25 cellular contexts compared by ENCODE assay signal in the genomic region with DNA sequence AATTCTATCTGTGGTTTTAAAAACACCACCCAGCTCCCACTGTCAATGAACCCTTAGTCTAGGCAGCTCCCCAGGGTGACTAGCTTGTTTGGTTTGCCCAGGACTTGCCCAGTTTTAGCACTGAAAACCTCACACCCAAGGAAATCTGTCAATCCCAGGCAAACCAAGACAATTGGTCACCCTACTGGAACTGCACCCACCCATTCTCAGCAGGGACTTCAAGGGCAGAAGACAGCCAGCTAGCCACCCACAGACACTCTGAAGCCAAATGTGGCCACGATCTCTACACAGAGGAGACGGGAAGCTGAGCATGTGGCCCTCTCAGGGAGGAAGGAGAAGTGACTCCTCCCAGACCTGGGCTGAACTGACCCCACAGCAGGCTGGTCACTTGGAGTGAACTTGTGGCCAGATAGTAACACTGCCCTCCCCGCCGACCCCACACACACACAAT.
DNase-seq lines count a peak whose midpoint lies in the region; ATAC-seq and TF ChIP-seq lines count a peak whose summit lies in the region.
"Had no signal": no experiment of that assay in that cellular context is flagged by ENCODE, and none has a peak within 500 bp of the region (broad histone marks: within the 10 kb centered on the region; RNA-seq: fewer than 3 reads in every experiment).

No MANE protein-coding gene starts in this region.

- TF ChIP-seq CTCF in mammary epithelial cell (conservative IDR thresholded peaks at IDR 0.05 in 1 of 2, IDR thresholded peaks at IDR 0.05 in 1 of 2; ENCODE audit: extremely low read depth in 1 of 2, insufficient read depth in 1 of 2, low read depth in 1 of 2, low read length in 2 of 2) (no peak), breast epithelium (IDR thresholded peaks at IDR 0.05) (no peak), RWPE2 (IDR thresholded peaks at IDR 0.05; ENCODE audit: poor library complexity, severe bottlenecking) (no peak)

- H3K9ac ChIP-seq in mammary epithelial cell (ENCODE audit: insufficient read depth, low read length), result peak overlapping the region; percentile 61
- H3K9ac ChIP-seq: BLaER1 had no signal

- BruUV-seq in mammary epithelial cell (replicated peaks; lab: Mats Ljungman, UMichigan), result no TSS peak

- intact Hi-C loops in mammary epithelial cell (cut with micrococcal nuclease), result loop anchor here (5.0 kb wide), 3 partner anchors 68 to 228 kb away; a partner anchor contains a TSS
- intact Hi-C loops in breast epithelium (cut with DNase I; ENCODE audit: low total_unique reads), result no loop called here

- dilution Hi-C loops in mammary epithelial cell (cut with HindIII; ENCODE audit: low sequenced_read_pairs), result no loop called here

- no peaks in the 10 kb centered on the region for H4K20me1 ChIP-seq in mammary epithelial cell (ENCODE audit: insufficient read depth, low read length)
- H4K20me1 ChIP-seq: BLaER1 had no signal

- CTCF ChIA-PET in mammary epithelial cell (lab: Charles Lee; ENCODE audit: low non-redundant PET), result interaction anchor here (0.7 kb wide), 1 partner anchor 124 kb away, joined by 3 read pairs; no protein-coding TSS in a partner anchor

- no peaks in the 10 kb centered on the region for H3K9me3 ChIP-seq in mammary epithelial cell (replicated peaks; ENCODE audit: insufficient read depth, low read length)
- H3K9me3 ChIP-seq in breast epithelium, result no peaks in the 10 kb centered on the region
- no peaks in the 10 kb centered on the region for H3K9me3 ChIP-seq in RWPE2 (ENCODE audit: severe bottlenecking)
- H3K9me3 ChIP-seq in mesodermal cell (ENCODE audit: control insufficient read depth, low read length), result no peaks in the 10 kb centered on the region
- H3K9me3 ChIP-seq: BLaER1, heart left ventricle, pancreas, Peyer's patch, tibial nerve had no signal

- no peak for TF ChIP-seq POLR2A in breast epithelium (IDR thresholded peaks at IDR 0.05)

- DNase-seq in mammary epithelial cell, result peak; percentile 86
- no peak for DNase-seq in breast epithelium (ENCODE audit: low spot score in 2 of 2)
- DNase-seq in RWPE2 (ENCODE audit: low spot score), result no peak
- no peak for DNase-seq in stimulated activated CD4-positive, alpha-beta T cell treated with anti-CD3 and anti-CD28 coated beads, Interleukin-2, amount 100 ng/mL, for 24 hours
- DNase-seq in NCI-H2227 (lab: John Stamatoyannopoulos, UW; ENCODE audit: unreplicated experiment), result no peak
- DNase-seq: activated CD8-positive, alpha-beta T cell treated with anti-CD3 and anti-CD28 coated beads for 36 hours; activated naive CD4-positive, alpha-beta T cell treated with anti-CD3 and anti-CD28 coated beads, Interleukin-2, amount 50 U/mL, for 16 hours; activated T-cell treated with anti-CD3 and anti-CD28 coated beads, Interleukin-2, amount 50 U/mL, for 24 hours; aorta; heart left ventricle; immature natural killer cell; KBM-7; NCI-H2171; pancreas; Peyer's patch had no signal

- H3K27ac ChIP-seq in mammary epithelial cell (ENCODE audit: insufficient read depth, low read depth, low read length), result peak overlapping the region; percentile 91
- H3K27ac ChIP-seq in breast epithelium, result no peak overlapping the region
- peak overlapping the region; percentile 49 for H3K27ac ChIP-seq in RWPE2 (ENCODE audit: poor library complexity, severe bottlenecking)
- peak overlapping the region; percentile 16 for H3K27ac ChIP-seq in mesodermal cell (ENCODE audit: low read depth, low read length, severe bottlenecking)
- H3K27ac ChIP-seq: BLaER1, heart left ventricle, pancreas, Peyer's patch, SK-N-MC, tibial nerve had no signal

- H2AFZ ChIP-seq in mammary epithelial cell (ENCODE audit: low read depth, low read length), result peak overlapping the region; percentile 47

- no peak overlapping the region for H3K4me3 ChIP-seq in mammary epithelial cell (replicated peaks in 1 of 3; ENCODE audit: insufficient read depth in 1 of 3, low read depth in 2 of 3, low read length in 3 of 3)
- H3K4me3 ChIP-seq in breast epithelium, result no peak overlapping the region
- H3K4me3 ChIP-seq in RWPE2 (ENCODE audit: severe bottlenecking), result no peak overlapping the region
- no peak overlapping the region for H3K4me3 ChIP-seq in mesodermal cell (ENCODE audit: extremely low read depth, insufficient read depth, low read length, poor library complexity, severe bottlenecking)
- H3K4me3 ChIP-seq: BLaER1, GM12878, heart left ventricle, pancreas, Peyer's patch, SK-N-MC, tibial nerve had no signal

- H3K4me2 ChIP-seq in mammary epithelial cell (ENCODE audit: insufficient read depth, low read depth, low read length), result peak overlapping the region; percentile 46
- H3K4me2 ChIP-seq: BLaER1 had no signal

- H3K36me3 ChIP-seq in mammary epithelial cell (ENCODE audit: insufficient read depth, low read length) (no peaks in the 10 kb centered on the region), breast epithelium (no peaks in the 10 kb centered on the region), RWPE2 (ENCODE audit: low read depth) (no peaks in the 10 kb centered on the region), mesodermal cell (ENCODE audit: control insufficient read depth, insufficient read depth, low read length) (no peaks in the 10 kb centered on the region)
- H3K36me3 ChIP-seq: BLaER1, heart left ventricle, pancreas, Peyer's patch, tibial nerve had no signal

- WGBS in mammary epithelial cell (ENCODE audit: low coverage, missing lambda C conversion rate), result 71% methylated on average over 2 of the region's 4 CpGs
- WGBS in mesodermal cell (ENCODE audit: insufficient coverage in 2 of 2), 2 experiments, result 80 to 100% methylated on average over 2 of the region's 4 CpGs

- peak; percentile 35; the same call in 1 of the 3 replicates for ATAC-seq in RWPE2 (ENCODE audit: low read depth)
- no peak for ATAC-seq in GM18511 (IDR thresholded peaks at IDR 0.05; ENCODE audit: unreplicated experiment)
- ATAC-seq in HG03039 (IDR thresholded peaks at IDR 0.05; ENCODE audit: unreplicated experiment), result no peak
- ATAC-seq: activated CD8-positive, alpha-beta T cell treated with anti-CD3 and anti-CD28 coated beads for 36 hours; GM12878; HCT116; sciatic nerve; WTC11 had no signal

- in situ Hi-C loops in mammary epithelial cell (cut with MboI; ENCODE audit: low sequenced_read_pairs in 2 of 2), result no loop called here

- H3K4me1 ChIP-seq in mammary epithelial cell (ENCODE audit: insufficient read depth, low read length) (peaks cover 65% of the 10 kb centered on the region), breast epithelium (no peaks in the 10 kb centered on the region), RWPE2 (ENCODE audit: insufficient read depth, poor library complexity, severe bottlenecking) (peaks cover 33% of the 10 kb centered on the region), mesodermal cell (ENCODE audit: control insufficient read depth, insufficient read depth, low read length, poor library complexity, severe bottlenecking) (peaks cover 45% of the 10 kb centered on the region)
- H3K4me1 ChIP-seq: BLaER1, heart left ventricle, pancreas, Peyer's patch had no signal

- H3K79me2 ChIP-seq in mammary epithelial cell (ENCODE audit: insufficient read depth, low read length), result no peaks in the 10 kb centered on the region

- H3K27me3 ChIP-seq in mammary epithelial cell (ENCODE audit: insufficient read depth, low read length), result no peaks in the 10 kb centered on the region
- H3K27me3 ChIP-seq in breast epithelium, result no peaks in the 10 kb centered on the region
- no peaks in the 10 kb centered on the region for H3K27me3 ChIP-seq in RWPE2 (ENCODE audit: insufficient read depth, poor library complexity, severe bottlenecking)
- H3K27me3 ChIP-seq: BLaER1, Peyer's patch, tibial nerve had no signal

Comparison
In these comparisons a context has a peak if more than half of its experiments do, and no peak if none do; other contexts are left out.
1. H3K27ac ChIP-seq: peak in mammary epithelial cell (single experiment), RWPE2 (single experiment) and mesodermal cell (single experiment); none in breast epithelium (0 of 2).